Comparison of ENCODE assay signal across 1 cellular context in the genomic region with DNA sequence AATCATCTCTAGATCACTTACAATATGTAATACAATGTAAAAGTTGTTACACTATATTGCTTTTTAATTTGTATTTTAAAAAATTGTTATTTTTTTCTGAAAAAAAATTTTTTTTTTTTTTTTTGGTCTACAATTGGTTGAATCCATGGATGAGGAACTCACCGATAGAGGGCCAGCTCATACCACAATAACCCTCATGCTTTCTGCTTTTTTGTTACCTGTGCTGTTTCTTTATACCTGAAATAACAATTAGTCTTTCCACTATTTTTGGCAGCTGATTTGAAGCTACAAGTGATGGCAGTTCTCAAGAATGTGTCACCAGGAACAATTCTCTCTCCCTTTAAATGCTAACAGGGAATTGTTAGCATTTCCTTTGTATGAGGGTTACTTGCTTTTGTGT.
TF ChIP-seq lines count a peak whose summit lies in the region.

No MANE protein-coding gene starts in this region.

TF ChIP-seq in H1, 55 proteins besides CTCF, POLR2A, EP300 and RAD21:
- TF ChIP-seq JUND (IDR thresholded peaks at IDR 0.05; ENCODE audit: low read length), result no peak
- no peak for TF ChIP-seq SIN3A (conservative IDR thresholded peaks at IDR 0.05 in 1 of 2, IDR thresholded peaks at IDR 0.05 in 1 of 2; ENCODE audit: low read depth in 1 of 2, low read length in 2 of 2)
- no peak for TF ChIP-seq KDM1A (IDR thresholded peaks at IDR 0.05; ENCODE audit: borderline replicate concordance, low read length)
